Comparison of ENCODE assay signal across 12 cellular contexts in the genomic region with DNA sequence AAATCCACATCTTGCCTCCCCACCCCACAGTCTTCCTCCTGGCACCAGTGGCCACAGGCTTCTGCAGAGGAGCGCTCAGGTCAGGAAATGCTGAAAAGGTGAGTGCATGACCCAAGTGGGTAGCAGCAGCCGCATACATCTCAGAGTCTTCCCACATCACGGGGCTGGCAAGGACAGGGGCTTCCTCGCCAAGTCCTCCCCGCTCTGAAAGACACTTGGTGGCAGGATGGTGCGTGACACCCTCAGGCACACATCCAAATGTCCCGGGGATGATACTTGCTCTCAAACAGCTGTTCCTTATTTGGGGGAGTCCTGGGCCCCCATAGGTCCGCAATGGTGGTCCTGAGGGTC. TPM values are rescaled to one million over a fixed set of nuclear protein-coding genes. Genes with fewer than 3 reads are reported as not detected.
A peak's percentile ranks its signal among the peaks of the same experiment; 100 is the strongest.
DNase-seq lines count a peak whose midpoint lies in the region; ATAC-seq and TF ChIP-seq lines count a peak whose summit lies in the region.
"Had no signal": no experiment of that assay in that cellular context is flagged by ENCODE, and none has a peak within 500 bp of the region (broad histone marks: within the 10 kb centered on the region; RNA-seq: fewer than 3 reads in every experiment).

No MANE protein-coding gene starts in this region.

- peak overlapping the region; percentile 30 for H3K4me3 Mint-ChIP-seq in glutamatergic neuron (ENCODE audit: unreplicated experiment)

- H3K9me2 ChIP-seq in GM23248 (ENCODE audit: insufficient read depth) = no peaks in the 10 kb centered on the region
- H3K9me2 ChIP-seq in SK-N-SH = no peaks in the 10 kb centered on the region

- TF ChIP-seq EP300 in SK-N-SH (IDR thresholded peaks at IDR 0.05; ENCODE audit: borderline replicate concordance in 1 of 2, low read depth in 1 of 2, low read length in 1 of 2) = no peak

- H3F3A ChIP-seq in GM23248 (ENCODE audit: insufficient read depth) (peaks cover 10% of the 10 kb centered on the region), SK-N-SH (replicated peaks; ENCODE audit: insufficient read depth) (peaks cover 4% of the 10 kb centered on the region), smooth muscle cell (ENCODE audit: low read depth) (peaks cover 15% of the 10 kb centered on the region)

- DNase-seq in GM23248 = no peak
- no peak for DNase-seq in SK-N-SH
- DNase-seq in glutamatergic neuron = no peak
- no peak for DNase-seq in smooth muscle cell (lab: John Stamatoyannopoulos, UW; ENCODE audit: unreplicated experiment)
- DNase-seq in NOMO-1 treated with DMSO at 0.1 percent for 48 hours (lab: John Stamatoyannopoulos, UW; ENCODE audit: unreplicated experiment) = no peak
- no peak for DNase-seq in Ammon's horn (ENCODE audit: low spot score)
- DNase-seq: NCI-H2171 treated with DMSO at 0.1 percent for 48 hours had no signal

- peaks cover 26% of the 10 kb centered on the region for H3K4me1 ChIP-seq in GM23248 (ENCODE audit: insufficient read depth)
- peaks cover 8 to 18% of the 10 kb centered on the region in 2 experiments; a peak in 3 of 4 replicates for H3K4me1 ChIP-seq in SK-N-SH (ENCODE audit: control insufficient read depth in 1 of 2, insufficient read depth in 2 of 2, low read depth in 1 of 2, low read length in 1 of 2)
- peaks cover 10% of the 10 kb centered on the region for H3K4me1 ChIP-seq in smooth muscle cell (ENCODE audit: low read depth)

- H4K20me1 ChIP-seq in GM23248 (ENCODE audit: insufficient read depth) (no peaks in the 10 kb centered on the region), SK-N-SH (ENCODE audit: insufficient read depth) (no peaks in the 10 kb centered on the region), smooth muscle cell (ENCODE audit: low read depth) (no peaks in the 10 kb centered on the region)

- no peak for TF ChIP-seq CTCF in SK-N-SH (IDR thresholded peaks at IDR 0.05)
- TF ChIP-seq CTCF in glutamatergic neuron (IDR thresholded peaks at IDR 0.05; ENCODE audit: partially characterized antibody, unreplicated experiment) = no peak
- TF ChIP-seq CTCF in smooth muscle cell (IDR thresholded peaks at IDR 0.05; ENCODE audit: borderline replicate concordance, insufficient read depth, poor library complexity, severe bottlenecking) = no peak

- CTCF ChIA-PET in SK-N-SH (lab: Yijun Ruan, JAX) = interaction anchor here (1.0 to 2.6 kb wide), 4 partner anchors 9 to 35 kb away, joined by 4 to 16 read pairs (median 6); no protein-coding TSS in a partner anchor

- ATAC-seq in HG03460 (IDR thresholded peaks at IDR 0.05; ENCODE audit: unreplicated experiment) (no peak), HG02938 (IDR thresholded peaks at IDR 0.05; ENCODE audit: unreplicated experiment) (no peak)

- WGBS in GM23248 (ENCODE audit: low coverage in 1 of 2, low lambda C conversion rate in 2 of 2, missing lambda C conversion rate in 2 of 2), 2 experiments = 4 to 7% methylated on average over 8 of the region's 8 CpGs
- 70% methylated on average over 7 of the region's 8 CpGs for WGBS in SK-N-SH (ENCODE audit: low lambda C conversion rate)
- 67% methylated on average over 8 of the region's 8 CpGs for WGBS in smooth muscle cell (ENCODE audit: low lambda C conversion rate)

- H3K27ac ChIP-seq in GM23248 (peak overlapping the region; percentile 77), SK-N-SH (ENCODE audit: low read depth in 2 of 2, low read length in 1 of 2) (peak overlapping the region in 1 of 2 experiments; percentile 38; a peak in 1 of 4 replicates), smooth muscle cell (ENCODE audit: low read depth) (peak overlapping the region; percentile 69)
- H3K27ac ChIP-seq: VCaP had no signal

- POLR2A ChIA-PET in SK-N-SH (lab: Yijun Ruan, JAX) = interaction anchor here (0.6 kb wide), 1 partner anchor 53 kb away, joined by 3 read pairs; a partner anchor contains a TSS

- H3K27me3 ChIP-seq in GM23248 (replicated peaks; ENCODE audit: insufficient read depth) = no peaks in the 10 kb centered on the region
- no peaks in the 10 kb centered on the region for H3K27me3 ChIP-seq in SK-N-SH (ENCODE audit: insufficient read depth)
- H3K27me3 ChIP-seq in smooth muscle cell (ENCODE audit: low read depth) = no peaks in the 10 kb centered on the region
- H3K27me3 ChIP-seq: esophagus muscularis mucosa, neutrophil had no signal

- H3K27ac Mint-ChIP-seq in glutamatergic neuron (ENCODE audit: unreplicated experiment) = no peak overlapping the region

- H3K27me3 Mint-ChIP-seq in glutamatergic neuron (ENCODE audit: unreplicated experiment) = peaks cover 10% of the 10 kb centered on the region

- H3K4me3 ChIP-seq in GM23248 (peak overlapping the region; percentile 14; the same call in 1 of the 2 replicates), SK-N-SH (ENCODE audit: low read depth in 2 of 2, low read length in 1 of 2) (no peak overlapping the region), smooth muscle cell (no peak overlapping the region)
- H3K4me3 ChIP-seq: esophagus muscularis mucosa had no signal

- H3K36me3 ChIP-seq in GM23248 (ENCODE audit: low read depth) = no peaks in the 10 kb centered on the region
- no peaks in the 10 kb centered on the region for H3K36me3 ChIP-seq in SK-N-SH (replicated peaks in 1 of 2; ENCODE audit: control insufficient read depth in 1 of 2, insufficient read depth in 2 of 2, low read length in 1 of 2)
- no peaks in the 10 kb centered on the region for H3K36me3 ChIP-seq in smooth muscle cell (ENCODE audit: low read depth)
- H3K36me3 ChIP-seq: esophagus muscularis mucosa, neutrophil had no signal

- no peak for TF ChIP-seq RAD21 in SK-N-SH (IDR thresholded peaks at IDR 0.05; ENCODE audit: low read length)

- no peaks in the 10 kb centered on the region for H3K36me3 Mint-ChIP-seq in glutamatergic neuron (ENCODE audit: unreplicated experiment)

- no peaks in the 10 kb centered on the region for H3K9me3 Mint-ChIP-seq in glutamatergic neuron (ENCODE audit: unreplicated experiment)

- in situ Hi-C loops in GM23248 (cut with MboI) = no loop called here

- peak overlapping the region; percentile 56 for H3K4me2 ChIP-seq in GM23248 (ENCODE audit: unreplicated experiment)
- peak overlapping the region; percentile 49 for H3K4me2 ChIP-seq in SK-N-SH
- peak overlapping the region; percentile 40 for H3K4me2 ChIP-seq in smooth muscle cell

- peak overlapping the region; percentile 54 for H3K9ac ChIP-seq in GM23248
- H3K9ac ChIP-seq in SK-N-SH = no peak overlapping the region
- H3K9ac ChIP-seq in smooth muscle cell (ENCODE audit: low read depth) = no peak overlapping the region

- H3K9me3 ChIP-seq in GM23248 (ENCODE audit: low read depth) (no peaks in the 10 kb centered on the region), SK-N-SH (no peaks in the 10 kb centered on the region), smooth muscle cell (replicated peaks; ENCODE audit: low read depth) (no peaks in the 10 kb centered on the region)
- H3K9me3 ChIP-seq: esophagus muscularis mucosa, neutrophil had no signal

- peak overlapping the region; percentile 56; the same call in 1 of the 2 replicates for H2AFZ ChIP-seq in GM23248
- peak overlapping the region; percentile 76; the same call in 1 of the 2 replicates for H2AFZ ChIP-seq in SK-N-SH (ENCODE audit: low read depth)
- no peak overlapping the region for H2AFZ ChIP-seq in smooth muscle cell (ENCODE audit: low read depth)

- H3K79me2 ChIP-seq in GM23248 (ENCODE audit: insufficient read depth) (no peaks in the 10 kb centered on the region), SK-N-SH (ENCODE audit: insufficient read depth) (no peaks in the 10 kb centered on the region), smooth muscle cell (ENCODE audit: low read depth) (no peaks in the 10 kb centered on the region)

- H3K4me1 Mint-ChIP-seq in glutamatergic neuron (ENCODE audit: low read depth, unreplicated experiment) = peaks cover 5% of the 10 kb centered on the region

RNA-seq across cellular contexts. Expression of a gene that starts 8.8 kb away (rescaled TPM):
- total RNA-seq in GM23248 (2014; rRNA removed; shearing (Covaris generic)) = 10.6 and 11.1 TPM in 2 replicates
- polyA plus RNA-seq in GM23248 (2016; fragmentation: Nextera tagmentation; extraction: Ambion mirVana) (4.8 and 5.4 TPM in 2 replicates), SK-N-SH (2012; rRNA removed) (0.03 and 0.06 TPM in 2 replicates), smooth muscle cell (19.5 and 22.0 TPM in 2 replicates)
- 0.03 TPM in 1 of 2 replicates, not detected in the other for polyA plus RNA-seq in SK-N-SH (2012; cell fraction: cytosol; rRNA removed)
- 0.06 TPM in 1 of 2 replicates, not detected in the other for polyA plus RNA-seq in SK-N-SH (2012; cell fraction: nucleus; rRNA removed)
- total RNA-seq in glutamatergic neuron (ENCODE audit: unreplicated experiment) (1.1 TPM), smooth muscle cell (11.1 and 17.1 TPM in 2 replicates)

RNA-seq across cellular contexts. Expression of a gene that starts 30.8 kb away (rescaled TPM):
- total RNA-seq in GM23248 (2014; rRNA removed; shearing (Covaris generic)) = 1.3 and 3.8 TPM in 2 replicates
- polyA plus RNA-seq in GM23248 (2016; fragmentation: Nextera tagmentation; extraction: Ambion mirVana) (9.8 and 11.3 TPM in 2 replicates), SK-N-SH (2012; rRNA removed) (7.3 and 10.8 TPM in 2 replicates), smooth muscle cell (1.8 and 3.5 TPM in 2 replicates)
- polyA plus RNA-seq in SK-N-SH (2012; cell fraction: cytosol; rRNA removed) = 5.9 and 7.9 TPM in 2 replicates
- 10.6 and 11.4 TPM in 2 replicates for polyA plus RNA-seq in SK-N-SH (2012; cell fraction: nucleus; rRNA removed)
- total RNA-seq in glutamatergic neuron (ENCODE audit: unreplicated experiment) (9.9 TPM), smooth muscle cell (3.0 and 6.8 TPM in 2 replicates)

RNA-seq across cellular contexts. Expression of a gene that starts 32.0 kb away (rescaled TPM):
- 19.9 and 25.5 TPM in 2 replicates for total RNA-seq in GM23248 (2014; rRNA removed; shearing (Covaris generic))
- polyA plus RNA-seq in GM23248 (2016; fragmentation: Nextera tagmentation; extraction: Ambion mirVana) (6.5 and 7.7 TPM in 2 replicates), SK-N-SH (2012; rRNA removed) (27.5 and 34.2 TPM in 2 replicates), smooth muscle cell (11.1 and 12.7 TPM in 2 replicates)
- 22.2 and 28.7 TPM in 2 replicates for polyA plus RNA-seq in SK-N-SH (2012; cell fraction: cytosol; rRNA removed)
- 25.7 and 26.5 TPM in 2 replicates for polyA plus RNA-seq in SK-N-SH (2012; cell fraction: nucleus; rRNA removed)
- total RNA-seq in glutamatergic neuron (ENCODE audit: unreplicated experiment) (23.4 TPM), smooth muscle cell (18.2 and 27.3 TPM in 2 replicates)

RNA-seq across cellular contexts. Expression of a gene that starts 32.2 kb away (rescaled TPM):
- total RNA-seq in GM23248 (2014; rRNA removed; shearing (Covaris generic)) = 215 and 287 TPM in 2 replicates
- 511 and 522 TPM in 2 replicates for polyA plus RNA-seq in GM23248 (2016; fragmentation: Nextera tagmentation; extraction: Ambion mirVana)
- polyA plus RNA-seq in SK-N-SH (2012; rRNA removed) = 354 and 454 TPM in 2 replicates
- 479 and 520 TPM in 2 replicates for polyA plus RNA-seq in SK-N-SH (2012; cell fraction: cytosol; rRNA removed)
- 154 and 185 TPM in 2 replicates for polyA plus RNA-seq in SK-N-SH (2012; cell fraction: nucleus; rRNA removed)
- total RNA-seq in glutamatergic neuron (ENCODE audit: unreplicated experiment) = 139 TPM
- 233 and 309 TPM in 2 replicates for total RNA-seq in smooth muscle cell
- polyA plus RNA-seq in smooth muscle cell = 318 and 321 TPM in 2 replicates

RNA-seq across cellular contexts. Expression of a gene that starts 52.5 kb away (rescaled TPM):
- total RNA-seq in GM23248 (2014; rRNA removed; shearing (Covaris generic)) = 51.5 and 60.8 TPM in 2 replicates
- polyA plus RNA-seq in GM23248 (2016; fragmentation: Nextera tagmentation; extraction: Ambion mirVana) (66.5 and 67.9 TPM in 2 replicates), SK-N-SH (2012; rRNA removed) (111 and 114 TPM in 2 replicates), smooth muscle cell (46.8 and 53.5 TPM in 2 replicates)
- 53.5 and 66.8 TPM in 2 replicates for polyA plus RNA-seq in SK-N-SH (2012; cell fraction: cytosol; rRNA removed)
- polyA plus RNA-seq in SK-N-SH (2012; cell fraction: nucleus; rRNA removed) = 316 and 454 TPM in 2 replicates
- total RNA-seq in glutamatergic neuron (ENCODE audit: unreplicated experiment) (40.4 TPM), smooth muscle cell (25.8 and 39.9 TPM in 2 replicates)
